16 cellular contexts compared by ENCODE assay signal in genomic region chr6:151676460-151676807, GRCh38.
"Had no signal": no experiment of that assay in that cellular context is flagged by ENCODE, and none has a peak within 500 bp of the region (broad histone marks: within the 10 kb centered on the region; RNA-seq: fewer than 3 reads in every experiment).

No MANE protein-coding gene starts in this region.

- H3K4me1 ChIP-seq: neural progenitor cell, parathyroid adenoma, sigmoid colon, transverse colon had no signal

- H3K9ac ChIP-seq: neural progenitor cell, parathyroid adenoma had no signal

- FAIRE-seq: kidney, small intestine had no signal

- H2AFZ ChIP-seq: hepatocyte, neural progenitor cell, parathyroid adenoma had no signal

- DNase-seq: heart right ventricle, kidney, natural killer cell, occipital lobe, retina, sigmoid colon had no signal

- H3K79me2 ChIP-seq: hepatocyte, parathyroid adenoma had no signal

- H3K4me2 ChIP-seq: hepatocyte, neural progenitor cell had no signal

- H3K27ac ChIP-seq: hepatocyte, left lung, lower lobe of right lung, neural progenitor cell, neutrophil, parathyroid adenoma, sigmoid colon, transverse colon, upper lobe of left lung, vagina had no signal

- H3K27me3 ChIP-seq: heart right ventricle, hepatocyte, left lung, neural progenitor cell, sigmoid colon, transverse colon, upper lobe of left lung, vagina had no signal

- H3K4me3 ChIP-seq: heart right ventricle, hepatocyte, left lung, lower lobe of right lung, neural progenitor cell, sigmoid colon, transverse colon, upper lobe of left lung, vagina had no signal

- H3K36me3 ChIP-seq: heart right ventricle, left lung, lower lobe of right lung, neural progenitor cell, neutrophil, sigmoid colon, transverse colon, upper lobe of left lung, vagina had no signal

- H3K9me3 ChIP-seq: heart right ventricle, left lung, lower lobe of right lung, neutrophil, sigmoid colon, transverse colon, upper lobe of left lung, vagina had no signal
